Comparison of ENCODE assay signal across 1 cellular context in the genomic region with DNA sequence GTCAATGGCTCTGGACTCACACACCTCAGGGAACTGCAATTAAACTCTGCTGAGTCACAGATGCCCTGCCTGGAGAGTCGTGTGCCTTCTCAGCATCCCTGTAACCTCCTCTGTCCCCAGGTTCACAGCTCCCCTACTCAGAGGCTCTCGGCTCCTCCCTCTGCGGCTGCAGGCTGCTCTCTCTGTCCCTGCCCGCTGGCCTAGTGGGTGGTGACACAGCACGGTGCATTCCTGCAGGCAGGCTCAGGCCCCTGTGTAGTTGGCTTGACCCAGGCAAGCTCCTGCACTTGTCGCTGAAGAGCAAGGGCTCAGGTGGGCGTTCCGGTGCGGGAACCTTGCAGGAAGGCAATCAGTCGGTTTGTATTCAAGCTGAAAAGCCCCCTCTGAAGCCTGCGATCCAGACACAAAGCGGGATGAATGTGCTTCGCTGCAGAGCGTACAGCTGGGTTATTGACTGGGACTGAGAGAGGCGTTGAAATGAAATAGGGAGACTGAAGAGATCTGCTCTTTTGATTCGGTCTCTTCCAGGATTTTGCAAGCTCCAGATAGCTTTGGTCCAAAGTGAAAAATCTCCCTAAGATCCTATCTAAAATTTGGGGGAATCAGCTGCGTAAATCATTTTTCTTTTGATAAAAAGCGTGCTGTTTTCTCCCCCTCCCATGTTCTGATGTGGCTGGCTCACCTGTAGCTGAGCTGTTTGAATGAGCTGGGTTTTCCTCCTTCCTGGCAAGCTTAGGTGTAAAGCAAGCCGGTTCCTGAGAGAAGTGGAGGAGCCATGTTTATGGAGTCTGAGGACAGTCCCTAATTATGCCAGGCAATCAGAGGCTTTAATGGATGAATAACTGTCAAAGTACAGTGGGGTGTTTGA.
TF ChIP-seq lines count a peak whose summit lies in the region.

No MANE protein-coding gene starts in this region.

TF ChIP-seq in HepG2, 621 proteins besides CTCF, POLR2A, EP300 and RAD21 (continued from another document and continues in another):
- TF ChIP-seq, protein P1, sequence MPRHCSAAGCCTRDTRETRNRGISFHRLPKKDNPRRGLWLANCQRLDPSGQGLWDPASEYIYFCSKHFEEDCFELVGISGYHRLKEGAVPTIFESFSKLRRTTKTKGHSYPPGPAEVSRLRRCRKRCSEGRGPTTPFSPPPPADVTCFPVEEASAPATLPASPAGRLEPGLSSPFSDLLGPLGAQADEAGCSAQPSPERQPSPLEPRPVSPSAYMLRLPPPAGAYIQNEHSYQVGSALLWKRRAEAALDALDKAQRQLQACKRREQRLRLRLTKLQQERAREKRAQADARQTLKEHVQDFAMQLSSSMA (CRISPR knock-in tag; IDR thresholded peaks at IDR 0.05), result no peak
- TF ChIP-seq RFX3 (CRISPR knock-in tag; IDR thresholded peaks at IDR 0.05), result no peak
- TF ChIP-seq ZBTB21 (CRISPR knock-in tag; IDR thresholded peaks at IDR 0.05), result no peak
- TF ChIP-seq TCF12 (IDR thresholded peaks at IDR 0.05), result no peak
- TF ChIP-seq TCF12 (CRISPR knock-in tag; IDR thresholded peaks at IDR 0.05), result no peak
- no peak for TF ChIP-seq NBN (conservative IDR thresholded peaks at IDR 0.05)
- TF ChIP-seq, protein P2, sequence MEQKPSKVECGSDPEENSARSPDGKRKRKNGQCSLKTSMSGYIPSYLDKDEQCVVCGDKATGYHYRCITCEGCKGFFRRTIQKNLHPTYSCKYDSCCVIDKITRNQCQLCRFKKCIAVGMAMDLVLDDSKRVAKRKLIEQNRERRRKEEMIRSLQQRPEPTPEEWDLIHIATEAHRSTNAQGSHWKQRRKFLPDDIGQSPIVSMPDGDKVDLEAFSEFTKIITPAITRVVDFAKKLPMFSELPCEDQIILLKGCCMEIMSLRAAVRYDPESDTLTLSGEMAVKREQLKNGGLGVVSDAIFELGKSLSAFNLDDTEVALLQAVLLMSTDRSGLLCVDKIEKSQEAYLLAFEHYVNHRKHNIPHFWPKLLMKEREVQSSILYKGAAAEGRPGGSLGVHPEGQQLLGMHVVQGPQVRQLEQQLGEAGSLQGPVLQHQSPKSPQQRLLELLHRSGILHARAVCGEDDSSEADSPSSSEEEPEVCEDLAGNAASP (CRISPR knock-in tag; IDR thresholded peaks at IDR 0.05; ENCODE audit: borderline replicate concordance), result peak; percentile 19; the same call in 1 of the 2 replicates
- TF ChIP-seq KLF6 (CRISPR knock-in tag; IDR thresholded peaks at IDR 0.05), result no peak
- TF ChIP-seq, protein P3, sequence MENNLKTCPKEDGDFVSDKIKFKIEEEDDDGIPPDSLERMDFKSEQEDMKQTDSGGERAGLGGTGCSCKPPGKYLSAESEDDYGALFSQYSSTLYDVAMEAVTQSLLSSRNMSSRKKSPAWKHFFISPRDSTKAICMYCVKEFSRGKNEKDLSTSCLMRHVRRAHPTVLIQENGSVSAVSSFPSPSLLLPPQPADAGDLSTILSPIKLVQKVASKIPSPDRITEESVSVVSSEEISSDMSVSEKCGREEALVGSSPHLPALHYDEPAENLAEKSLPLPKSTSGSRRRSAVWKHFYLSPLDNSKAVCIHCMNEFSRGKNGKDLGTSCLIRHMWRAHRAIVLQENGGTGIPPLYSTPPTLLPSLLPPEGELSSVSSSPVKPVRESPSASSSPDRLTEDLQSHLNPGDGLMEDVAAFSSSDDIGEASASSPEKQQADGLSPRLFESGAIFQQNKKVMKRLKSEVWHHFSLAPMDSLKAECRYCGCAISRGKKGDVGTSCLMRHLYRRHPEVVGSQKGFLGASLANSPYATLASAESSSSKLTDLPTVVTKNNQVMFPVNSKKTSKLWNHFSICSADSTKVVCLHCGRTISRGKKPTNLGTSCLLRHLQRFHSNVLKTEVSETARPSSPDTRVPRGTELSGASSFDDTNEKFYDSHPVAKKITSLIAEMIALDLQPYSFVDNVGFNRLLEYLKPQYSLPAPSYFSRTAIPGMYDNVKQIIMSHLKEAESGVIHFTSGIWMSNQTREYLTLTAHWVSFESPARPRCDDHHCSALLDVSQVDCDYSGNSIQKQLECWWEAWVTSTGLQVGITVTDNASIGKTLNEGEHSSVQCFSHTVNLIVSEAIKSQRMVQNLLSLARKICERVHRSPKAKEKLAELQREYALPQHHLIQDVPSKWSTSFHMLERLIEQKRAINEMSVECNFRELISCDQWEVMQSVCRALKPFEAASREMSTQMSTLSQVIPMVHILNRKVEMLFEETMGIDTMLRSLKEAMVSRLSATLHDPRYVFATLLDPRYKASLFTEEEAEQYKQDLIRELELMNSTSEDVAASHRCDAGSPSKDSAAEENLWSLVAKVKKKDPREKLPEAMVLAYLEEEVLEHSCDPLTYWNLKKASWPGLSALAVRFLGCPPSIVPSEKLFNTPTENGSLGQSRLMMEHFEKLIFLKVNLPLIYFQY (CRISPR knock-in tag; IDR thresholded peaks at IDR 0.05; ENCODE audit: borderline replicate concordance), result no peak
- no peak for TF ChIP-seq AKAP8 (CRISPR knock-in tag; IDR thresholded peaks at IDR 0.05)
- no peak for TF ChIP-seq KDM6A (CRISPR knock-in tag; IDR thresholded peaks at IDR 0.05; ENCODE audit: low read depth)
- TF ChIP-seq EZH2 (conservative IDR thresholded peaks at IDR 0.05; ENCODE audit: low read depth, low read length), result no peak
- TF ChIP-seq, protein P4, sequence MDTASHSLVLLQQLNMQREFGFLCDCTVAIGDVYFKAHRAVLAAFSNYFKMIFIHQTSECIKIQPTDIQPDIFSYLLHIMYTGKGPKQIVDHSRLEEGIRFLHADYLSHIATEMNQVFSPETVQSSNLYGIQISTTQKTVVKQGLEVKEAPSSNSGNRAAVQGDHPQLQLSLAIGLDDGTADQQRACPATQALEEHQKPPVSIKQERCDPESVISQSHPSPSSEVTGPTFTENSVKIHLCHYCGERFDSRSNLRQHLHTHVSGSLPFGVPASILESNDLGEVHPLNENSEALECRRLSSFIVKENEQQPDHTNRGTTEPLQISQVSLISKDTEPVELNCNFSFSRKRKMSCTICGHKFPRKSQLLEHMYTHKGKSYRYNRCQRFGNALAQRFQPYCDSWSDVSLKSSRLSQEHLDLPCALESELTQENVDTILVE (CRISPR knock-in tag; IDR thresholded peaks at IDR 0.05), result no peak
- TF ChIP-seq TMF1 (CRISPR knock-in tag; IDR thresholded peaks at IDR 0.05; ENCODE audit: low read depth), result no peak
- TF ChIP-seq, protein P5, sequence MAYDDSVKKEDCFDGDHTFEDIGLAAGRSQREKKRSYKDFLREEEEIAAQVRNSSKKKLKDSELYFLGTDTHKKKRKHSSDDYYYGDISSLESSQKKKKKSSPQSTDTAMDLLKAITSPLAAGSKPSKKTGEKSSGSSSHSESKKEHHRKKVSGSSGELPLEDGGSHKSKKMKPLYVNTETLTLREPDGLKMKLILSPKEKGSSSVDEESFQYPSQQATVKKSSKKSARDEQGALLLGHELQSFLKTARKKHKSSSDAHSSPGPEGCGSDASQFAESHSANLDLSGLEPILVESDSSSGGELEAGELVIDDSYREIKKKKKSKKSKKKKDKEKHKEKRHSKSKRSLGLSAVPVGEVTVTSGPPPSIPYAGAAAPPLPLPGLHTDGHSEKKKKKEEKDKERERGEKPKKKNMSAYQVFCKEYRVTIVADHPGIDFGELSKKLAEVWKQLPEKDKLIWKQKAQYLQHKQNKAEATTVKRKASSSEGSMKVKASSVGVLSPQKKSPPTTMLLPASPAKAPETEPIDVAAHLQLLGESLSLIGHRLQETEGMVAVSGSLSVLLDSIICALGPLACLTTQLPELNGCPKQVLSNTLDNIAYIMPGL (CRISPR knock-in tag; IDR thresholded peaks at IDR 0.05; ENCODE audit: borderline replicate concordance in 1 of 2, low read depth in 1 of 2), result peak; percentile 32 to 77; a peak in 2 of 4 replicates
- no peak for TF ChIP-seq ELF4 (CRISPR knock-in tag; IDR thresholded peaks at IDR 0.05; ENCODE audit: borderline replicate concordance)
- peak; percentile 94 for TF ChIP-seq BRD4 (CRISPR knock-in tag; IDR thresholded peaks at IDR 0.05)
- TF ChIP-seq SP4 (CRISPR knock-in tag; IDR thresholded peaks at IDR 0.05), result peak; percentile 33; the same call in 1 of the 2 replicates
- TF ChIP-seq ZNF256 (CRISPR knock-in tag; conservative IDR thresholded peaks at IDR 0.05), result no peak
- no peak for TF ChIP-seq ZNF3 (CRISPR knock-in tag; IDR thresholded peaks at IDR 0.05)
- TF ChIP-seq, protein P6, sequence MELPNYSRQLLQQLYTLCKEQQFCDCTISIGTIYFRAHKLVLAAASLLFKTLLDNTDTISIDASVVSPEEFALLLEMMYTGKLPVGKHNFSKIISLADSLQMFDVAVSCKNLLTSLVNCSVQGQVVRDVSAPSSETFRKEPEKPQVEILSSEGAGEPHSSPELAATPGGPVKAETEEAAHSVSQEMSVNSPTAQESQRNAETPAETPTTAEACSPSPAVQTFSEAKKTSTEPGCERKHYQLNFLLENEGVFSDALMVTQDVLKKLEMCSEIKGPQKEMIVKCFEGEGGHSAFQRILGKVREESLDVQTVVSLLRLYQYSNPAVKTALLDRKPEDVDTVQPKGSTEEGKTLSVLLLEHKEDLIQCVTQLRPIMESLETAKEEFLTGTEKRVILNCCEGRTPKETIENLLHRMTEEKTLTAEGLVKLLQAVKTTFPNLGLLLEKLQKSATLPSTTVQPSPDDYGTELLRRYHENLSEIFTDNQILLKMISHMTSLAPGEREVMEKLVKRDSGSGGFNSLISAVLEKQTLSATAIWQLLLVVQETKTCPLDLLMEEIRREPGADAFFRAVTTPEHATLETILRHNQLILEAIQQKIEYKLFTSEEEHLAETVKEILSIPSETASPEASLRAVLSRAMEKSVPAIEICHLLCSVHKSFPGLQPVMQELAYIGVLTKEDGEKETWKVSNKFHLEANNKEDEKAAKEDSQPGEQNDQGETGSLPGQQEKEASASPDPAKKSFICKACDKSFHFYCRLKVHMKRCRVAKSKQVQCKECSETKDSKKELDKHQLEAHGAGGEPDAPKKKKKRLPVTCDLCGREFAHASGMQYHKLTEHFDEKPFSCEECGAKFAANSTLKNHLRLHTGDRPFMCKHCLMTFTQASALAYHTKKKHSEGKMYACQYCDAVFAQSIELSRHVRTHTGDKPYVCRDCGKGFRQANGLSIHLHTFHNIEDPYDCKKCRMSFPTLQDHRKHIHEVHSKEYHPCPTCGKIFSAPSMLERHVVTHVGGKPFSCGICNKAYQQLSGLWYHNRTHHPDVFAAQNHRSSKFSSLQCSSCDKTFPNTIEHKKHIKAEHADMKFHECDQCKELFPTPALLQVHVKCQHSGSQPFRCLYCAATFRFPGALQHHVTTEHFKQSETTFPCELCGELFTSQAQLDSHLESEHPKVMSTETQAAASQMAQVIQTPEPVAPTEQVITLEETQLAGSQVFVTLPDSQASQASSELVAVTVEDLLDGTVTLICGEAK (IDR thresholded peaks at IDR 0.05), result no peak
- TF ChIP-seq, protein P6 (CRISPR knock-in tag; IDR thresholded peaks at IDR 0.05), result peak; percentile 72; the same call in 1 of the 2 replicates
- no peak for TF ChIP-seq ZNF652 (CRISPR knock-in tag; IDR thresholded peaks at IDR 0.05; ENCODE audit: borderline replicate concordance, low read depth)
- TF ChIP-seq SMAD3 (CRISPR knock-in tag; IDR thresholded peaks at IDR 0.05), result no peak
- TF ChIP-seq ZNF329 (CRISPR knock-in tag; IDR thresholded peaks at IDR 0.05; ENCODE audit: low read depth), result no peak
- no peak for TF ChIP-seq ZNF207 (IDR thresholded peaks at IDR 0.05; ENCODE audit: borderline replicate concordance)
- TF ChIP-seq ZNF552 (CRISPR knock-in tag; IDR thresholded peaks at IDR 0.05; ENCODE audit: borderline replicate concordance), result no peak
- TF ChIP-seq ZNF709 (CRISPR knock-in tag; IDR thresholded peaks at IDR 0.05), result no peak
- no peak for TF ChIP-seq ZFP36L2 (CRISPR knock-in tag; IDR thresholded peaks at IDR 0.05)
- peak; percentile 44 for TF ChIP-seq CCAR2 (optimal IDR thresholded peaks at IDR 0.05; ENCODE audit: low read depth, low read length)
- TF ChIP-seq, protein P7, sequence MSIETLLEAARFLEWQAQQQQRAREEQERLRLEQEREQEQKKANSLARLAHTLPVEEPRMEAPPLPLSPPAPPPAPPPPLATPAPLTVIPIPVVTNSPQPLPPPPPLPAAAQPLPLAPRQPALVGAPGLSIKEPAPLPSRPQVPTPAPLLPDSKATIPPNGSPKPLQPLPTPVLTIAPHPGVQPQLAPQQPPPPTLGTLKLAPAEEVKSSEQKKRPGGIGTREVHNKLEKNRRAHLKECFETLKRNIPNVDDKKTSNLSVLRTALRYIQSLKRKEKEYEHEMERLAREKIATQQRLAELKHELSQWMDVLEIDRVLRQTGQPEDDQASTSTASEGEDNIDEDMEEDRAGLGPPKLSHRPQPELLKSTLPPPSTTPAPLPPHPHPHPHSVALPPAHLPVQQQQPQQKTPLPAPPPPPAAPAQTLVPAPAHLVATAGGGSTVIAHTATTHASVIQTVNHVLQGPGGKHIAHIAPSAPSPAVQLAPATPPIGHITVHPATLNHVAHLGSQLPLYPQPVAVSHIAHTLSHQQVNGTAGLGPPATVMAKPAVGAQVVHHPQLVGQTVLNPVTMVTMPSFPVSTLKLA (IDR thresholded peaks at IDR 0.05), result no peak
- TF ChIP-seq ZNF383 (CRISPR knock-in tag; IDR thresholded peaks at IDR 0.05; ENCODE audit: borderline replicate concordance), result no peak
- no peak; the same call in 1 of the 2 replicates for TF ChIP-seq ZNF629 (CRISPR knock-in tag; conservative IDR thresholded peaks at IDR 0.05)
- peak; percentile 56; the same call in 1 of the 2 replicates for TF ChIP-seq ZBTB20 (CRISPR knock-in tag; IDR thresholded peaks at IDR 0.05; ENCODE audit: borderline replicate concordance, low read depth)
- TF ChIP-seq ZNF263 (CRISPR knock-in tag; IDR thresholded peaks at IDR 0.05), result peak; percentile 88
- TF ChIP-seq, protein P8, sequence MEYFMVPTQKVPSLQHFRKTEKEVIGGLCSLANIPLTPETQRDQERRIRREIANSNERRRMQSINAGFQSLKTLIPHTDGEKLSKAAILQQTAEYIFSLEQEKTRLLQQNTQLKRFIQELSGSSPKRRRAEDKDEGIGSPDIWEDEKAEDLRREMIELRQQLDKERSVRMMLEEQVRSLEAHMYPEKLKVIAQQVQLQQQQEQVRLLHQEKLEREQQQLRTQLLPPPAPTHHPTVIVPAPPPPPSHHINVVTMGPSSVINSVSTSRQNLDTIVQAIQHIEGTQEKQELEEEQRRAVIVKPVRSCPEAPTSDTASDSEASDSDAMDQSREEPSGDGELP (IDR thresholded peaks at IDR 0.05; ENCODE audit: borderline replicate concordance, low read depth), result peak; percentile 42; the same call in 1 of the 2 replicates
